10 cellular contexts compared by ENCODE assay signal in genomic region chr19:12834976-12835757, GRCh38. TPM values are rescaled to one million over a fixed set of nuclear protein-coding genes. Genes with fewer than 3 reads are reported as not detected.
DNase-seq lines count a peak whose midpoint lies in the region; ATAC-seq and TF ChIP-seq lines count a peak whose summit lies in the region.
"Had no signal": no experiment of that assay in that cellular context is flagged by ENCODE, and none has a peak within 500 bp of the region (broad histone marks: within the 10 kb centered on the region; RNA-seq: fewer than 3 reads in every experiment).

No MANE protein-coding gene starts in this region.

- peaks cover 90% of the 10 kb centered on the region for H3K27me3 Mint-ChIP-seq in type B pancreatic cell

- DNase-seq in right cardiac atrium (peak; percentile 31 to 70 (median 62)), left ventricle myocardium superior (no peak), NCI-H82 treated with DMSO at 0.1 percent for 48 hours (lab: John Stamatoyannopoulos, UW; ENCODE audit: unreplicated experiment) (peak; percentile 85), ecto neural progenitor cell (ENCODE audit: low spot score) (peak; percentile 67), type B pancreatic cell (ENCODE audit: extremely low spot score, unreplicated experiment) (no peak), foreskin keratinocyte (no peak), aorta (no peak)
- no peak for DNase-seq in effector memory CD4-positive, alpha-beta T cell

- H3K9me3 Mint-ChIP-seq in type B pancreatic cell: no peaks in the 10 kb centered on the region
- H3K9me3 Mint-ChIP-seq: activated naive CD4-positive, alpha-beta T cell treated with anti-CD3 and anti-CD28 coated beads, Interleukin-2, amount 50 U/mL, for 24 hours had no signal

- ATAC-seq in right cardiac atrium (no peak), left ventricle myocardium superior (no peak), foreskin keratinocyte (no peak), aorta (ENCODE audit: low FRiP score) (no peak)

- H3K4me1 Mint-ChIP-seq in type B pancreatic cell (ENCODE audit: unreplicated experiment): peaks cover 23% of the 10 kb centered on the region

- peaks cover 3% of the 10 kb centered on the region for H3K36me3 Mint-ChIP-seq in type B pancreatic cell

- peak overlapping the region; percentile 73 for H3K4me3 Mint-ChIP-seq in type B pancreatic cell

- H3K27ac ChIP-seq in right cardiac atrium (ENCODE audit: low read length) (no peak overlapping the region), foreskin keratinocyte (no peak overlapping the region), aorta (ENCODE audit: low read depth in 1 of 2, low read length in 2 of 2) (no peak overlapping the region)
- no peak overlapping the region for H3K27ac ChIP-seq in effector memory CD4-positive, alpha-beta T cell (ENCODE audit: insufficient read depth, low read length, poor library complexity, severe bottlenecking)

- TF ChIP-seq CTCF in type B pancreatic cell (conservative IDR thresholded peaks at IDR 0.05) (no peak), foreskin keratinocyte (conservative IDR thresholded peaks at IDR 0.05) (no peak)

- no peak overlapping the region for H3K27ac Mint-ChIP-seq in type B pancreatic cell

- intact Hi-C loops in right cardiac atrium (cut with DNase I): no loop called here
- intact Hi-C loops in left ventricle myocardium superior (cut with micrococcal nuclease): no loop called here
- intact Hi-C loops in aorta (cut with DNase I): no loop called here

- H3K4me3 ChIP-seq in right cardiac atrium (ENCODE audit: low read length) (no peak overlapping the region), aorta (ENCODE audit: low read length in 2 of 2) (no peak overlapping the region)
- no peak overlapping the region for H3K4me3 ChIP-seq in effector memory CD4-positive, alpha-beta T cell (ENCODE audit: insufficient read depth, low read depth, low read length, poor library complexity, severe bottlenecking)

- H3K4me1 ChIP-seq in right cardiac atrium (ENCODE audit: control insufficient read depth, insufficient read depth, low read length) (peaks cover 2% of the 10 kb centered on the region), foreskin keratinocyte (no peaks in the 10 kb centered on the region), aorta (ENCODE audit: control insufficient read depth in 1 of 2, insufficient read depth in 2 of 2, low read length in 2 of 2) (no peaks in the 10 kb centered on the region)
- peaks cover 30% of the 10 kb centered on the region for H3K4me1 ChIP-seq in effector memory CD4-positive, alpha-beta T cell (ENCODE audit: control insufficient read depth, insufficient read depth, low read length, poor library complexity, severe bottlenecking)

- H3K27me3 ChIP-seq in right cardiac atrium (ENCODE audit: control insufficient read depth, insufficient read depth) (no peaks in the 10 kb centered on the region), foreskin keratinocyte (peaks cover 85% of the 10 kb centered on the region), aorta (ENCODE audit: control insufficient read depth in 1 of 2, insufficient read depth in 2 of 2, low read length in 1 of 2) (no peaks in the 10 kb centered on the region)
- peaks cover 81% of the 10 kb centered on the region for H3K27me3 ChIP-seq in effector memory CD4-positive, alpha-beta T cell (replicated peaks; ENCODE audit: control insufficient read depth, insufficient read depth, low read length, poor library complexity, severe bottlenecking)

- WGBS in right cardiac atrium: 7% methylated on average over 39 of the region's 39 CpGs
- 6 to 7% methylated on average over 39 of the region's 39 CpGs for WGBS in aorta, 2 donors

- H3K36me3 ChIP-seq in effector memory CD4-positive, alpha-beta T cell (ENCODE audit: control insufficient read depth, insufficient read depth, low read length): no peaks in the 10 kb centered on the region
- H3K36me3 ChIP-seq in aorta (ENCODE audit: control insufficient read depth in 1 of 2, insufficient read depth in 2 of 2, low read length in 1 of 2): no peaks in the 10 kb centered on the region

- no peaks in the 10 kb centered on the region for H3K9me3 ChIP-seq in right cardiac atrium (ENCODE audit: control insufficient read depth, low read length)
- H3K9me3 ChIP-seq in effector memory CD4-positive, alpha-beta T cell (ENCODE audit: control insufficient read depth, low read length): no peaks in the 10 kb centered on the region
- H3K9me3 ChIP-seq in aorta (ENCODE audit: control insufficient read depth, low read length): no peaks in the 10 kb centered on the region

RNA-seq across cellular contexts. Expression of gene RTBDN, which starts 0.8 kb away (rescaled TPM):
- total RNA-seq in right cardiac atrium (not detected), left ventricle myocardium superior (not detected), type B pancreatic cell (ENCODE audit: low replicate concordance) (not detected in 2 replicates), foreskin keratinocyte (not detected in 2 replicates), aorta (not detected)
- polyA plus RNA-seq in right cardiac atrium (not detected), foreskin keratinocyte (not detected in 2 replicates), aorta (1 to 10 TPM in 1 of 2 donors, not detected in 1; 2.0 TPM)
- polyA plus RNA-seq: keratinocyte had no signal

RNA-seq across cellular contexts. Expression of gene MAST1, which starts 3.1 kb away (rescaled TPM):
- under 1 TPM in 3 of 4 donors, not detected in 1; 0.31 to 0.59 (median 0.34) TPM for total RNA-seq in right cardiac atrium
- polyA plus RNA-seq in right cardiac atrium: 0.20 TPM
- 0.12 TPM for total RNA-seq in left ventricle myocardium superior
- total RNA-seq in type B pancreatic cell (ENCODE audit: low replicate concordance): 1.9 and 3.5 TPM in 2 replicates
- total RNA-seq in foreskin keratinocyte: 0.10 and 0.21 TPM in 2 replicates
- 0.16 and 0.22 TPM in 2 replicates for polyA plus RNA-seq in foreskin keratinocyte
- under 1 TPM in 1 of 2 donors, not detected in 1; 0.54 TPM for total RNA-seq in aorta
- polyA plus RNA-seq in aorta: under 1 TPM in 1 of 2 donors, not detected in 1; 0.13 TPM

RNA-seq across cellular contexts. Expression of gene RNASEH2A, which starts 28.8 kb away (rescaled TPM):
- total RNA-seq in right cardiac atrium (1 to 10 TPM; 2.6 to 4.6 (median 3.7) TPM), left ventricle myocardium superior (4.5 TPM), type B pancreatic cell (ENCODE audit: low replicate concordance) (13.7 and 37.2 TPM in 2 replicates), foreskin keratinocyte (46.6 and 49.4 TPM in 2 replicates), aorta (1 to 10 TPM; 2.9 to 7.2 TPM)
- polyA plus RNA-seq in right cardiac atrium (3.5 TPM), foreskin keratinocyte (54.8 and 56.1 TPM in 2 replicates), aorta (1 to 10 TPM; 1.6 to 3.3 TPM)

RNA-seq across cellular contexts. Expression of gene THSD8, which starts 33.3 kb away (rescaled TPM):
- total RNA-seq in right cardiac atrium (1 to 10 TPM; 2.2 to 3.6 (median 3.0) TPM), left ventricle myocardium superior (2.2 TPM), type B pancreatic cell (ENCODE audit: low replicate concordance) (10.1 and 19.4 TPM in 2 replicates), foreskin keratinocyte (9.3 and 14.7 TPM in 2 replicates), aorta (1 to 10 TPM in 1 of 2 donors, not detected in 1; 1.2 TPM)
- polyA plus RNA-seq in right cardiac atrium (2.5 TPM), foreskin keratinocyte (49.9 and 56.0 TPM in 2 replicates), aorta (1 to 10 TPM in 1 of 2 donors, not detected in 1; 2.5 TPM)

RNA-seq across cellular contexts. Expression of gene PRDX2, which starts 33.6 kb away (rescaled TPM):
- total RNA-seq in right cardiac atrium: 100 to 1,000 TPM; 595 to 772 (median 666) TPM
- 834 TPM for polyA plus RNA-seq in right cardiac atrium
- total RNA-seq in left ventricle myocardium superior: 750 TPM
- 416 and 497 TPM in 2 replicates for total RNA-seq in type B pancreatic cell (ENCODE audit: low replicate concordance)
- 271 and 287 TPM in 2 replicates for total RNA-seq in foreskin keratinocyte
- polyA plus RNA-seq in foreskin keratinocyte: 347 and 379 TPM in 2 replicates
- 100 to 1,000 TPM in 1 of 2 donors, 10 to 100 TPM in 1; 90.5 to 118 TPM for total RNA-seq in aorta
- 100 to 1,000 TPM; 151 to 202 TPM for polyA plus RNA-seq in aorta

Comparison
In these comparisons a context has a peak if more than half of its experiments do, and no peak if none do; other contexts are left out.
1. DNase-seq: peak in right cardiac atrium (3 of 3), NCI-H82 treated with DMSO at 0.1 percent for 48 hours (single experiment) and ecto neural progenitor cell (single experiment); none in left ventricle myocardium superior (single experiment), type B pancreatic cell (single experiment), effector memory CD4-positive, alpha-beta T cell (0 of 3), foreskin keratinocyte (0 of 2) and aorta (0 of 2).